ENCODE assay signal across 1 cellular context in genomic region chr7:130486114-130486962, GRCh38.
TF ChIP-seq lines count a peak whose summit lies in the region.

No MANE protein-coding gene starts in this region.

TF ChIP-seq in K562, 482 proteins besides CTCF, POLR2A, EP300 and RAD21 (continued from another document):
- TF ChIP-seq SMC3 (conservative IDR thresholded peaks at IDR 0.05; ENCODE audit: insufficient read depth, low read depth, low read length) (peak; percentile 53; the same call in 1 of the 2 replicates), MAZ (CRISPR knock-in tag; conservative IDR thresholded peaks at IDR 0.05 in 1 of 2, IDR thresholded peaks at IDR 0.05 in 1 of 2) (peak in 1 of 2 experiments; percentile 32; a peak in 1 of 4 replicates), TFAP4 (CRISPR knock-in tag; IDR thresholded peaks at IDR 0.05; ENCODE audit: borderline replicate concordance) (peak; percentile 9; the same call in 1 of the 2 replicates), MAX (CRISPR knock-in tag; IDR thresholded peaks at IDR 0.05) (peak; percentile 47; the same call in 1 of the 2 replicates), ZFP91 (CRISPR knock-in tag; IDR thresholded peaks at IDR 0.05) (peak; percentile 27; the same call in 1 of the 2 replicates), GMEB1 (CRISPR knock-in tag; IDR thresholded peaks at IDR 0.05) (no peak), CREM (IDR thresholded peaks at IDR 0.05; ENCODE audit: low read depth) (0 out of 2 replicates have a peak, but pooled peaks have one; percentile 9), POLR2B (IDR thresholded peaks at IDR 0.05; ENCODE audit: low read depth, partially characterized antibody) (no peak), ZBTB7A (IDR thresholded peaks at IDR 0.05; ENCODE audit: borderline replicate concordance, control insufficient read depth, low read depth, low read length) (0 out of 2 replicates have a peak, but pooled peaks have one; percentile 42)
